In the genomic region with DNA sequence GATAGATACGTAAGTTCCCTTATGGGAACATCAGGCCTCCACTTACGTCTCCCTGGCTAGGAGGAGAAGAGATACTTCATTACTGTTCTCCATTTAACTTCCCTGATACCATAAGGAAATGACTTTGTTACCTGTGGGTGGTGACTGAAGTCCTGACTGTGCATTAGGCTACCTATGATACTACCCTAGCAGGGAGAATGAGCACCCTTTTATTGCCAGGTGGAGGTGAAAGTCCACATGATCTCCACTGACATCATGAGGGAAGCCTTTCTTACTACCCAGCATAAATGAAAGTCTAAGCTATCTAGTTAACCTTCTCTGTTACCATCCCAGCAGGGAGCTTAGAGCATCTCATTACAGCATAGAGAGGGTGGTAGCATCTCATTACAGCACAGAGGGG, we compare ENCODE assay signal across 26 cellular contexts.
"Had no signal": no experiment of that assay in that cellular context is flagged by ENCODE, and none has a peak within 500 bp of the region (broad histone marks: within the 10 kb centered on the region; RNA-seq: fewer than 3 reads in every experiment).

No MANE protein-coding gene starts in this region.

- H3K4me3 Mint-ChIP-seq: activated CD4-positive, alpha-beta memory T cell treated with anti-CD3 and anti-CD28 coated beads, Interleukin-2, amount 10 ng/mL, durations not matched to agents 7 days and 5 days; activated CD4-positive, alpha-beta T cell treated with anti-CD3 and anti-CD28 coated beads, Interleukin-2, amount 10 ng/mL, durations not matched to agents 24 days and 14 days; activated T-cell treated with anti-CD3 and anti-CD28 coated beads, Interleukin-2, amount 50 U/mL, for 24 hours; mesothelial cell of epicardium; naive thymus-derived CD8-positive, alpha-beta T cell; T-helper 17 cell; type B pancreatic cell had no signal

- H3K4me1 ChIP-seq: breast epithelium, esophagus muscularis mucosa, foreskin keratinocyte, heart right ventricle, right atrium auricular region, spleen, testis, vagina had no signal

- ATAC-seq: activated CD4-positive, CD25-positive, alpha-beta regulatory T cell treated with anti-CD3 and anti-CD28 coated beads, Interleukin-2, amount 50 U/mL, for 24 hours; activated naive CD4-positive, alpha-beta T cell treated with anti-CD3 and anti-CD28 coated beads, Interleukin-2, amount 50 U/mL, for 72 hours; foreskin keratinocyte; heart right ventricle; naive thymus-derived CD8-positive, alpha-beta T cell; T-helper 17 cell had no signal

- H3K27ac ChIP-seq: breast epithelium, esophagus muscularis mucosa, foreskin keratinocyte, heart right ventricle, right atrium auricular region, spleen, testis, vagina, WERI-Rb-1 had no signal

- H3K9me3 ChIP-seq: right atrium auricular region, testis, vagina had no signal

- H3K36me3 ChIP-seq: breast epithelium had no signal

- H3K4me3 ChIP-seq: breast epithelium, esophagus muscularis mucosa, heart right ventricle, right atrium auricular region, spleen, testis, vagina had no signal

- DNase-seq: activated CD4-positive, alpha-beta memory T cell treated with anti-CD3 and anti-CD28 coated beads, Interleukin-2, amount 10 ng/mL, durations not matched to agents 7 days and 5 days; activated CD4-positive, alpha-beta T cell treated with anti-CD3 and anti-CD28 coated beads, Interleukin-2, amount 10 ng/mL, durations not matched to agents 24 days and 14 days; activated CD8-positive, alpha-beta memory T cell treated with anti-CD3 and anti-CD28 coated beads, Interleukin-2, amount 50 U/mL, for 48 hours; activated naive CD4-positive, alpha-beta T cell; activated T-cell treated with anti-CD3 and anti-CD28 coated beads, Interleukin-2, amount 50 U/mL, for 24 hours; central memory CD4-positive, alpha-beta T cell; dermis blood vessel endothelial cell; effector CD4-positive, alpha-beta T cell; foreskin keratinocyte; heart right ventricle; mammary epithelial cell; naive thymus-derived CD8-positive, alpha-beta T cell; spleen; stimulated activated naive CD4-positive, alpha-beta T cell treated with Interleukin-2 at 50 U/mL for 16 hours; T-helper 17 cell; T1000; testis; WERI-Rb-1 had no signal

- H3K27ac Mint-ChIP-seq: activated CD4-positive, alpha-beta memory T cell treated with anti-CD3 and anti-CD28 coated beads, Interleukin-2, amount 10 ng/mL, durations not matched to agents 7 days and 5 days; activated CD4-positive, alpha-beta T cell treated with anti-CD3 and anti-CD28 coated beads, Interleukin-2, amount 10 ng/mL, durations not matched to agents 24 days and 14 days; activated naive CD4-positive, alpha-beta T cell treated with anti-CD3 and anti-CD28 coated beads, Interleukin-2, amount 50 U/mL, for 72 hours; activated T-cell treated with anti-CD3 and anti-CD28 coated beads, Interleukin-2, amount 50 U/mL, for 24 hours; mesothelial cell of epicardium; T-helper 17 cell; type B pancreatic cell had no signal

- H3K4me1 Mint-ChIP-seq: mesothelial cell of epicardium had no signal

- H3K27me3 ChIP-seq: breast epithelium, esophagus muscularis mucosa, foreskin keratinocyte, heart right ventricle, right atrium auricular region, spleen, testis, vagina had no signal

- H3K27me3 Mint-ChIP-seq: activated CD4-positive, alpha-beta memory T cell treated with anti-CD3 and anti-CD28 coated beads, Interleukin-2, amount 10 ng/mL, durations not matched to agents 7 days and 5 days; activated CD4-positive, alpha-beta T cell treated with anti-CD3 and anti-CD28 coated beads, Interleukin-2, amount 10 ng/mL, durations not matched to agents 24 days and 14 days; activated T-cell treated with anti-CD3 and anti-CD28 coated beads, Interleukin-2, amount 50 U/mL, for 24 hours; naive thymus-derived CD8-positive, alpha-beta T cell; T-helper 17 cell; type B pancreatic cell had no signal
